9 cellular contexts compared by ENCODE assay signal in the genomic region with DNA sequence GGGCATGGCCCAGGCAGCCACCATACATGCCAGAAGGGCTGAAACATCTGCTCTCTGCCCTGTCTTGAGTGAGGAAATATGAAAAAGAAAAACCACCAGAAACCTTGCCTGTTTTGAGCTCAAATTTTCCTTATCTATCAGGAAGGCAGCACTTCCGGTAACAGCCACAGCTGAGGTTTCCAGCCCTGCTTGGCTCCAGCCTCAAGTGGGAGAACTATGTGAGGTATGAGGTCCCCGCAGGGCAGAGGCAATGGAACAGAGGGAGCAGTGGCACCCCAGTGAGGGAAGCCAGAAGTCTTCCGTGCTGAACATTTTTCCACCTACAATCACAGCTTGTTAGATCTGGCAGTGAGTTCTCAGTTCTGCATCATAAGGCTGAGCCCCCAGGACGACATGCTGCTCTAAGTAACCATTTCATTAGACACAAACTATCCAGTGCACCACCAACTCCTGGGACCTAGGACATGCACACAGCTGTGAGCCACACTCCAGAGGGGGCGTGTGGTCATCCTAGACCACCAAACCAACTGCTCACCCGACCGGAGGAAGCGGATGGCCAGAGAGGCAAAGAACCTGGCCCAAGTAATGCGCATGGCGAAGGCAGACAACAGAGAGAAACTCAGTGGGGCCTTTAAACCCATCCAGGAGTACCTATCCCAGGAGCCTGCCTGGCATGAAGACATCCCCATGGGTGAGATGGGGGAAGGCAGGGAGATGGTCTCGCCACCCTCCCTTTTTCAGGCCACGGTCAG. TPM values are rescaled to one million over a fixed set of nuclear protein-coding genes. Genes with fewer than 3 reads are reported as not detected.
DNase-seq lines count a peak whose midpoint lies in the region; ATAC-seq and TF ChIP-seq lines count a peak whose summit lies in the region.
"Had no signal": no experiment of that assay in that cellular context is flagged by ENCODE, and none has a peak within 500 bp of the region (broad histone marks: within the 10 kb centered on the region; RNA-seq: fewer than 3 reads in every experiment).

No MANE protein-coding gene starts in this region.

- H3K27ac Mint-ChIP-seq in effector memory CD8-positive, alpha-beta T cell, result peak overlapping the region; percentile 93 to 96
- H3K27ac Mint-ChIP-seq in natural killer cell, result peak overlapping the region; percentile 88 to 99

- peak overlapping the region; percentile 88 for H3K27ac ChIP-seq in RWPE2 (ENCODE audit: poor library complexity, severe bottlenecking)
- H3K27ac ChIP-seq: PC-9 had no signal

- H3K4me3 ChIP-seq in BJ (ENCODE audit: low read depth, low read length), result no peak overlapping the region
- H3K4me3 ChIP-seq in RWPE2 (ENCODE audit: severe bottlenecking), result no peak overlapping the region
- H3K4me3 ChIP-seq: PC-9 had no signal

- no peaks in the 10 kb centered on the region for H3K27me3 Mint-ChIP-seq in effector memory CD8-positive, alpha-beta T cell
- H3K27me3 Mint-ChIP-seq in natural killer cell (ENCODE audit: low read depth in 2 of 2), result no peaks in the 10 kb centered on the region

- DNase-seq in BJ (ENCODE audit: low read depth) (peak; percentile 86), RWPE2 (ENCODE audit: low spot score) (no peak), natural killer cell (no peak), DMS153 (lab: John Stamatoyannopoulos, UW) (no peak), NCI-H2081 treated with DMSO at 0.1 percent for 48 hours (lab: John Stamatoyannopoulos, UW) (no peak), DMS 273 treated with DMSO at 0.1 percent for 48 hours (lab: John Stamatoyannopoulos, UW) (no peak), NCI-H1417 (lab: John Stamatoyannopoulos, UW) (no peak)
- DNase-seq in effector memory CD8-positive, alpha-beta T cell, result no peak
- DNase-seq: PC-9 had no signal

- peaks cover 90% of the 10 kb centered on the region for H3K36me3 Mint-ChIP-seq in effector memory CD8-positive, alpha-beta T cell (ENCODE audit: insufficient read depth)
- no peaks in the 10 kb centered on the region for H3K36me3 Mint-ChIP-seq in natural killer cell

- H3K4me3 Mint-ChIP-seq in effector memory CD8-positive, alpha-beta T cell, result peak overlapping the region; percentile 60 to 72
- peak overlapping the region; percentile 75 for H3K4me3 Mint-ChIP-seq in natural killer cell

- no peak for TF ChIP-seq CTCF in BJ (IDR thresholded peaks at IDR 0.05; ENCODE audit: insufficient read depth, low read depth, low read length)
- no peak for TF ChIP-seq CTCF in RWPE2 (IDR thresholded peaks at IDR 0.05; ENCODE audit: poor library complexity, severe bottlenecking)
- TF ChIP-seq CTCF in natural killer cell (IDR thresholded peaks at IDR 0.05), result no peak

- peaks cover 43% of the 10 kb centered on the region for H3K4me1 ChIP-seq in RWPE2 (ENCODE audit: insufficient read depth, poor library complexity, severe bottlenecking)

- POLR2A ChIA-PET in BJ (lab: Charles Lee), result interaction anchor here (1.0 to 1.2 kb wide), 2 partner anchors 14 to 23 kb away, joined by 3 to 5 read pairs; a partner anchor contains a TSS

- H3K36me3 ChIP-seq in BJ (ENCODE audit: control insufficient read depth, insufficient read depth, low read length), result peaks cover 57% of the 10 kb centered on the region
- peaks cover 88% of the 10 kb centered on the region for H3K36me3 ChIP-seq in RWPE2 (ENCODE audit: low read depth)

- ATAC-seq in RWPE2 (ENCODE audit: low read depth), result no peak
- ATAC-seq in effector memory CD8-positive, alpha-beta T cell (replicated peaks), result no peak
- ATAC-seq in natural killer cell, result no peak

- H3K27me3 ChIP-seq in BJ (ENCODE audit: control insufficient read depth, insufficient read depth, low read length) (no peaks in the 10 kb centered on the region), RWPE2 (ENCODE audit: insufficient read depth, poor library complexity, severe bottlenecking) (no peaks in the 10 kb centered on the region)

- H3K4me1 Mint-ChIP-seq in effector memory CD8-positive, alpha-beta T cell (ENCODE audit: low read depth in 2 of 2), result peaks cover 68 to 71% of the 10 kb centered on the region in 2 donors
- H3K4me1 Mint-ChIP-seq in natural killer cell, result peaks cover 69 to 80% of the 10 kb centered on the region in 2 donors

- CTCF ChIA-PET in BJ (lab: Yijun Ruan, JAX), result interaction anchor here (0.9 to 1.9 kb wide), 3 partner anchors 9 to 16 kb away, joined by 3 to 5 read pairs (median 4); no protein-coding TSS in a partner anchor

- intact Hi-C loops in natural killer cell (cut with micrococcal nuclease), result loop anchor here (10.0 kb wide), 1 partner anchor 79 kb away; no protein-coding TSS in a partner anchor

- H3K9me3 Mint-ChIP-seq in effector memory CD8-positive, alpha-beta T cell, result no peaks in the 10 kb centered on the region
- no peaks in the 10 kb centered on the region for H3K9me3 Mint-ChIP-seq in natural killer cell

- no peaks in the 10 kb centered on the region for H3K9me3 ChIP-seq in RWPE2 (ENCODE audit: severe bottlenecking)

RNA-seq across cellular contexts. Expression of a gene that starts 22.6 kb away (rescaled TPM):
- 666 and 952 TPM in 2 replicates for polyA plus RNA-seq in BJ (2011; rRNA removed)
- 536 and 732 TPM in 2 replicates for polyA minus RNA-seq in BJ (2011; rRNA and poly(A)+ RNA removed)
- total RNA-seq in natural killer cell, result 100 to 1,000 TPM; 411 to 477 (median 468) TPM
